ENCODE assay signal across 12 cellular contexts in genomic region chr6:168017629-168018028, GRCh38. TPM values are rescaled to one million over a fixed set of nuclear protein-coding genes. Genes with fewer than 3 reads are reported as not detected.
"Had no signal": no experiment of that assay in that cellular context is flagged by ENCODE, and none has a peak within 500 bp of the region (broad histone marks: within the 10 kb centered on the region; RNA-seq: fewer than 3 reads in every experiment).

No MANE protein-coding gene starts in this region.

- H3K9me3 ChIP-seq: left ventricle myocardium inferior, SK-N-SH, transverse colon had no signal

- H3K4me2 ChIP-seq: SK-N-SH, smooth muscle cell had no signal

- DNase-seq: activated CD4-positive, alpha-beta memory T cell treated with anti-CD3 and anti-CD28 coated beads for 36 hours; activated gamma-delta T cell treated with Interleukin-2 at 50 U/mL for 16 hours; activated naive CD8-positive, alpha-beta T cell treated with anti-CD3 and anti-CD28 coated beads for 36 hours; activated T-cell treated with anti-CD3 and anti-CD28 coated beads, Interleukin-2, amount 50 U/mL, for 72 hours; left ventricle myocardium inferior; mesendoderm; SK-N-SH; T-helper 1 cell; transverse colon had no signal

- H3K4me3 ChIP-seq: left ventricle myocardium inferior, smooth muscle cell, transverse colon had no signal

- H3K27ac ChIP-seq: left ventricle myocardium inferior, VCaP had no signal

- H3K27me3 ChIP-seq: transverse colon had no signal

- H3K9ac ChIP-seq: SK-N-SH had no signal

- H3K36me3 ChIP-seq: left ventricle myocardium inferior, transverse colon had no signal

RNA-seq across cellular contexts. Expression of gene KIF25, which starts 20.2 kb away (rescaled TPM):
- total RNA-seq: activated CD4-positive, alpha-beta memory T cell treated with anti-CD3 and anti-CD28 coated beads for 36 hours; activated naive CD8-positive, alpha-beta T cell treated with anti-CD3 and anti-CD28 coated beads for 36 hours; glomerular endothelial cell; transverse colon had no signal
- polyA plus RNA-seq: SK-N-SH had no signal
